1 cellular context compared by ENCODE assay signal in genomic region chr16:48899500-48899899, GRCh38.
TF ChIP-seq lines count a peak whose summit lies in the region.

No MANE protein-coding gene starts in this region.

TF ChIP-seq in H1, 55 proteins besides CTCF, POLR2A, EP300 and RAD21:
- TF ChIP-seq SUZ12 (IDR thresholded peaks at IDR 0.05; ENCODE audit: low read length) (no peak), CHD1 (IDR thresholded peaks at IDR 0.05; ENCODE audit: low read depth, low read length) (no peak)
